1 cellular context compared by ENCODE assay signal in the genomic region with DNA sequence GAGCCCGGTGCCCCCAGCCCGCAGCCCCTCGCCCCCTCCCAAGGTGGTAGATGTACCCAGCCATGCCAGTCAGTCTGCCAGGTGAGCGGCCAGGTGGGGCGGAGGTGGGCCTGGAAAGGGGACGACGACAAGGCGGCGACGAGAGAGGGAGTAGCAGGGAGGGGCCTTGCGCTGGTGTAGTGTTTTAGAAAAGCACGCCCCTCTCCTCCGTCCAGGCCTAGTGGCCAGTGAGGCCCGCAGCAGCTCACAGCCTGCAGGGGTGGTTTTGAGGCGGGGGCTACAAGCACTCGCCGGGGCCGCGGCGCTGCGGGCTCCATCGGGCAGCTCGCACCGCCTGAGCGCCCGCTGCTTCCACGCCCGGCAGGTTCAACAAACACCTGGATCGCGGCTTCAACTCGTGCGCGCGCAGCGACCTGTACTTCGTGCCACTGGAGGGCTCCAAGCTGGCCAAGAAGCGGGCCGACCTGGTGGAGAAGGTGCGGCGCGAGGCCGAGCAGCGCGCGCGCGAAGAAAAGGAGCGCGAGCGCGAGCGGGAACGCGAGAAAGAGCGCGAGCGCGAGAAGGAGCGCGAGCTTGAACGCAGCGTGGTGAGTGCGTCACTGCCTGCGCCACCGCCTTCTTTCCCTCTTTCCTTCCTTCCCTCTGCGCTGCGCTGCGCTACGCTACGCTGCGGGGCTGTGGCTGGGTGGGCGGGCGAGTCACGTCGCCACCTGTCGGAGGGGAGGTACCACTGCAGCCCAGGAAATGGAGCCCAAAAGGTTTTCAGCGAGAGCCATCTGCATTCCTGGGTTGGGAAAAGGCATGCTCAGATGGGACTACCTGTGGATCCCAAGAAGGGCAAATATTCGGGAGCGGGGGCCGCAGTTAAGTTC.
A peak's percentile ranks its signal among the peaks of the same experiment; 100 is the strongest.
TF ChIP-seq lines count a peak whose summit lies in the region.

No MANE protein-coding gene starts in this region.

TF ChIP-seq in K562, 482 proteins besides CTCF, POLR2A, EP300 and RAD21 (continued from another document):
- TF ChIP-seq, protein P1, sequence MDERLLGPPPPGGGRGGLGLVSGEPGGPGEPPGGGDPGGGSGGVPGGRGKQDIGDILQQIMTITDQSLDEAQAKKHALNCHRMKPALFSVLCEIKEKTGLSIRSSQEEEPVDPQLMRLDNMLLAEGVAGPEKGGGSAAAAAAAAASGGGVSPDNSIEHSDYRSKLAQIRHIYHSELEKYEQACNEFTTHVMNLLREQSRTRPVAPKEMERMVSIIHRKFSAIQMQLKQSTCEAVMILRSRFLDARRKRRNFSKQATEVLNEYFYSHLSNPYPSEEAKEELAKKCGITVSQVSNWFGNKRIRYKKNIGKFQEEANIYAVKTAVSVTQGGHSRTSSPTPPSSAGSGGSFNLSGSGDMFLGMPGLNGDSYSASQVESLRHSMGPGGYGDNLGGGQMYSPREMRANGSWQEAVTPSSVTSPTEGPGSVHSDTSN (CRISPR knock-in tag; IDR thresholded peaks at IDR 0.05; ENCODE audit: low read depth): no peak
- TF ChIP-seq, protein P1 (tag; conservative IDR thresholded peaks at IDR 0.05; ENCODE audit: low read depth): no peak
- TF ChIP-seq, protein P2, sequence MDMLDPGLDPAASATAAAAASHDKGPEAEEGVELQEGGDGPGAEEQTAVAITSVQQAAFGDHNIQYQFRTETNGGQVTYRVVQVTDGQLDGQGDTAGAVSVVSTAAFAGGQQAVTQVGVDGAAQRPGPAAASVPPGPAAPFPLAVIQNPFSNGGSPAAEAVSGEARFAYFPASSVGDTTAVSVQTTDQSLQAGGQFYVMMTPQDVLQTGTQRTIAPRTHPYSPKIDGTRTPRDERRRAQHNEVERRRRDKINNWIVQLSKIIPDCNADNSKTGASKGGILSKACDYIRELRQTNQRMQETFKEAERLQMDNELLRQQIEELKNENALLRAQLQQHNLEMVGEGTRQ (CRISPR knock-in tag; IDR thresholded peaks at IDR 0.05): no peak
- TF ChIP-seq, protein P3, sequence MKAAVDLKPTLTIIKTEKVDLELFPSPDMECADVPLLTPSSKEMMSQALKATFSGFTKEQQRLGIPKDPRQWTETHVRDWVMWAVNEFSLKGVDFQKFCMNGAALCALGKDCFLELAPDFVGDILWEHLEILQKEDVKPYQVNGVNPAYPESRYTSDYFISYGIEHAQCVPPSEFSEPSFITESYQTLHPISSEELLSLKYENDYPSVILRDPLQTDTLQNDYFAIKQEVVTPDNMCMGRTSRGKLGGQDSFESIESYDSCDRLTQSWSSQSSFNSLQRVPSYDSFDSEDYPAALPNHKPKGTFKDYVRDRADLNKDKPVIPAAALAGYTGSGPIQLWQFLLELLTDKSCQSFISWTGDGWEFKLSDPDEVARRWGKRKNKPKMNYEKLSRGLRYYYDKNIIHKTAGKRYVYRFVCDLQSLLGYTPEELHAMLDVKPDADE (conservative IDR thresholded peaks at IDR 0.05; ENCODE audit: control insufficient read depth, low read depth, low read length): no peak
- TF ChIP-seq RBBP5 (IDR thresholded peaks at IDR 0.05; ENCODE audit: borderline replicate concordance, insufficient read depth, low read length, poor library complexity, severe bottlenecking): peak; percentile 39
- no peak for TF ChIP-seq NR1H2 (CRISPR knock-in tag; IDR thresholded peaks at IDR 0.05)
- no peak for TF ChIP-seq ASH1L (IDR thresholded peaks at IDR 0.05; ENCODE audit: borderline replicate concordance, low read depth, partially characterized antibody)
- TF ChIP-seq NRF1 (conservative IDR thresholded peaks at IDR 0.05 in 1 of 2, IDR thresholded peaks at IDR 0.05 in 1 of 2): peak; percentile 88 to 90
- TF ChIP-seq, protein P4, sequence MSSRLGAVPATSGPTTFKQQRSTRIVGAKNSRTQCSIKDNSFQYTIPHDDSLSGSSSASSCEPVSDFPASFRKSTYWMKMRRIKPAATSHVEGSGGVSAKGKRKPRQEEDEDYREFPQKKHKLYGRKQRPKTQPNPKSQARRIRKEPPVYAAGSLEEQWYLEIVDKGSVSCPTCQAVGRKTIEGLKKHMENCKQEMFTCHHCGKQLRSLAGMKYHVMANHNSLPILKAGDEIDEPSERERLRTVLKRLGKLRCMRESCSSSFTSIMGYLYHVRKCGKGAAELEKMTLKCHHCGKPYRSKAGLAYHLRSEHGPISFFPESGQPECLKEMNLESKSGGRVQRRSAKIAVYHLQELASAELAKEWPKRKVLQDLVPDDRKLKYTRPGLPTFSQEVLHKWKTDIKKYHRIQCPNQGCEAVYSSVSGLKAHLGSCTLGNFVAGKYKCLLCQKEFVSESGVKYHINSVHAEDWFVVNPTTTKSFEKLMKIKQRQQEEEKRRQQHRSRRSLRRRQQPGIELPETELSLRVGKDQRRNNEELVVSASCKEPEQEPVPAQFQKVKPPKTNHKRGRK (tag; IDR thresholded peaks at IDR 0.05): no peak
- peak; percentile 36; the same call in 1 of the 2 replicates for TF ChIP-seq LCOR (CRISPR knock-in tag; IDR thresholded peaks at IDR 0.05)
- TF ChIP-seq, protein P5, sequence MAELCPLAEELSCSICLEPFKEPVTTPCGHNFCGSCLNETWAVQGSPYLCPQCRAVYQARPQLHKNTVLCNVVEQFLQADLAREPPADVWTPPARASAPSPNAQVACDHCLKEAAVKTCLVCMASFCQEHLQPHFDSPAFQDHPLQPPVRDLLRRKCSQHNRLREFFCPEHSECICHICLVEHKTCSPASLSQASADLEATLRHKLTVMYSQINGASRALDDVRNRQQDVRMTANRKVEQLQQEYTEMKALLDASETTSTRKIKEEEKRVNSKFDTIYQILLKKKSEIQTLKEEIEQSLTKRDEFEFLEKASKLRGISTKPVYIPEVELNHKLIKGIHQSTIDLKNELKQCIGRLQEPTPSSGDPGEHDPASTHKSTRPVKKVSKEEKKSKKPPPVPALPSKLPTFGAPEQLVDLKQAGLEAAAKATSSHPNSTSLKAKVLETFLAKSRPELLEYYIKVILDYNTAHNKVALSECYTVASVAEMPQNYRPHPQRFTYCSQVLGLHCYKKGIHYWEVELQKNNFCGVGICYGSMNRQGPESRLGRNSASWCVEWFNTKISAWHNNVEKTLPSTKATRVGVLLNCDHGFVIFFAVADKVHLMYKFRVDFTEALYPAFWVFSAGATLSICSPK (IDR thresholded peaks at IDR 0.05; ENCODE audit: borderline replicate concordance): no peak
- TF ChIP-seq ZNF384 (IDR thresholded peaks at IDR 0.05; ENCODE audit: low read depth, low read length): no peak
- TF ChIP-seq NR3C1 (CRISPR knock-in tag; IDR thresholded peaks at IDR 0.05): no peak
- TF ChIP-seq PML (IDR thresholded peaks at IDR 0.05; ENCODE audit: low read length): peak; percentile 42; the same call in 1 of the 2 replicates
- no peak for TF ChIP-seq ZNF217 (CRISPR knock-in tag; IDR thresholded peaks at IDR 0.05)
- TF ChIP-seq ZNF124 (CRISPR knock-in tag; IDR thresholded peaks at IDR 0.05): no peak
- no peak for TF ChIP-seq ZFP1 (CRISPR knock-in tag; IDR thresholded peaks at IDR 0.05)
- TF ChIP-seq, protein P6, sequence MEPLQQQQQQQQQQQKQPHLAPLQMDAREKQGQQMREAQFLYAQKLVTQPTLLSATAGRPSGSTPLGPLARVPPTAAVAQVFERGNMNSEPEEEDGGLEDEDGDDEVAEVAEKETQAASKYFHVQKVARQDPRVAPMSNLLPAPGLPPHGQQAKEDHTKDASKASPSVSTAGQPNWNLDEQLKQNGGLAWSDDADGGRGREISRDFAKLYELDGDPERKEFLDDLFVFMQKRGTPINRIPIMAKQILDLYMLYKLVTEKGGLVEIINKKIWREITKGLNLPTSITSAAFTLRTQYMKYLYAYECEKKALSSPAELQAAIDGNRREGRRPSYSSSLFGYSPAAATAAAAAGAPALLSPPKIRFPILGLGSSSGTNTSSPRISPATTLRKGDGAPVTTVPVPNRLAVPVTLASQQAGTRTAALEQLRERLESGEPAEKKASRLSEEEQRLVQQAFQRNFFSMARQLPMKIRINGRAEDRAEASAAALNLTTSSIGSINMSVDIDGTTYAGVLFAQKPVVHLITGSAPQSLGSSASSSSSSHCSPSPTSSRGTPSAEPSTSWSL (CRISPR knock-in tag; IDR thresholded peaks at IDR 0.05; ENCODE audit: borderline replicate concordance): no peak
- TF ChIP-seq BDP1 (IDR thresholded peaks at IDR 0.05; ENCODE audit: insufficient read depth, insufficient read length): no peak
- peak; percentile 49 for TF ChIP-seq FUS (optimal IDR thresholded peaks at IDR 0.05; ENCODE audit: low read depth, low read length)
- TF ChIP-seq FOXK1 (CRISPR knock-in tag; IDR thresholded peaks at IDR 0.05; ENCODE audit: borderline replicate concordance): no peak
